ENCODE assay signal across 11 cellular contexts in genomic region chr1:219582310-219582709, GRCh38. TPM values are rescaled to one million over a fixed set of nuclear protein-coding genes. Genes with fewer than 3 reads are reported as not detected.
A peak's percentile ranks its signal among the peaks of the same experiment; 100 is the strongest.
DNase-seq lines count a peak whose midpoint lies in the region; ATAC-seq and TF ChIP-seq lines count a peak whose summit lies in the region.
"Had no signal": no experiment of that assay in that cellular context is flagged by ENCODE, and none has a peak within 500 bp of the region (broad histone marks: within the 10 kb centered on the region; RNA-seq: fewer than 3 reads in every experiment).

No MANE protein-coding gene starts in this region.

- in situ Hi-C loops in astrocyte of the cerebellum (cut with HindIII; ENCODE audit: low sequenced_read_pairs), result loop anchor here (10.0 kb wide), 1 partner anchor 58 kb away; no protein-coding TSS in a partner anchor

- no peaks in the 10 kb centered on the region for H3K9me3 Mint-ChIP-seq in activated CD8-positive, alpha-beta memory T cell treated with anti-CD3 and anti-CD28 coated beads, Interleukin-2, amount 10 ng/mL, durations not matched to agents 7 days and 5 days (ENCODE audit: low read depth)

- H3K4me3 ChIP-seq in BJ (ENCODE audit: low read depth, low read length) (no peak overlapping the region), astrocyte of the cerebellum (ENCODE audit: low read depth, low read length) (no peak overlapping the region)

- no peaks in the 10 kb centered on the region for H3K36me3 Mint-ChIP-seq in activated CD8-positive, alpha-beta memory T cell treated with anti-CD3 and anti-CD28 coated beads, Interleukin-2, amount 10 ng/mL, durations not matched to agents 7 days and 5 days

- H3K27me3 Mint-ChIP-seq in activated CD8-positive, alpha-beta memory T cell treated with anti-CD3 and anti-CD28 coated beads, Interleukin-2, amount 10 ng/mL, durations not matched to agents 7 days and 5 days, result no peaks in the 10 kb centered on the region

- H3K4me1 Mint-ChIP-seq in activated CD8-positive, alpha-beta memory T cell treated with anti-CD3 and anti-CD28 coated beads, Interleukin-2, amount 10 ng/mL, durations not matched to agents 7 days and 5 days, result no peaks in the 10 kb centered on the region

- no peak overlapping the region for H3K27ac Mint-ChIP-seq in activated CD8-positive, alpha-beta memory T cell treated with anti-CD3 and anti-CD28 coated beads, Interleukin-2, amount 10 ng/mL, durations not matched to agents 7 days and 5 days

- H3K36me3 ChIP-seq in BJ (ENCODE audit: control insufficient read depth, insufficient read depth, low read length), result no peaks in the 10 kb centered on the region

- POLR2A ChIA-PET in BJ (lab: Charles Lee), result interaction anchor here (0.7 kb wide), 1 partner anchor 1693 kb away, joined by 3 read pairs; no protein-coding TSS in a partner anchor

- no peak overlapping the region for H3K4me3 Mint-ChIP-seq in activated CD8-positive, alpha-beta memory T cell treated with anti-CD3 and anti-CD28 coated beads, Interleukin-2, amount 10 ng/mL, durations not matched to agents 7 days and 5 days

- peak; percentile 37 for DNase-seq in BJ (ENCODE audit: low read depth)
- DNase-seq in astrocyte of the cerebellum (ENCODE audit: low read depth), result peak; percentile 46
- no peak for DNase-seq in activated CD8-positive, alpha-beta memory T cell treated with anti-CD3 and anti-CD28 coated beads, Interleukin-2, amount 10 ng/mL, durations not matched to agents 7 days and 5 days
- DNase-seq in AG08396 (ENCODE audit: low spot score), result no peak
- DNase-seq in activated T-cell treated with anti-CD3 and anti-CD28 coated beads, Interleukin-2, amount 50 U/mL, for 48 hours, result no peak
- no peak for DNase-seq in COLO668 (lab: John Stamatoyannopoulos, UW; ENCODE audit: unreplicated experiment)
- DNase-seq: left colon, RPMI8226 had no signal

- H3K27me3 ChIP-seq in BJ (ENCODE audit: control insufficient read depth, insufficient read depth, low read length), result no peaks in the 10 kb centered on the region

- TF ChIP-seq CTCF in BJ (IDR thresholded peaks at IDR 0.05; ENCODE audit: insufficient read depth, low read depth, low read length) (no peak), astrocyte of the cerebellum (IDR thresholded peaks at IDR 0.05; ENCODE audit: low read depth, low read length, missing control alignments) (no peak)

- ATAC-seq in GM19463 (IDR thresholded peaks at IDR 0.05; ENCODE audit: unreplicated experiment), result peak; percentile 59
- ATAC-seq in HG03558 (IDR thresholded peaks at IDR 0.05; ENCODE audit: extremely low read depth, unreplicated experiment), result peak; percentile 49
- no peak for ATAC-seq in activated CD8-positive, alpha-beta memory T cell treated with anti-CD3 and anti-CD28 coated beads, Interleukin-2, amount 10 ng/mL, durations not matched to agents 7 days and 5 days
- ATAC-seq: left colon had no signal

- CTCF ChIA-PET in BJ (lab: Yijun Ruan, JAX), result interaction anchor here (0.9 kb wide), 1 partner anchor 79 kb away, joined by 3 read pairs; no protein-coding TSS in a partner anchor
- CTCF ChIA-PET in activated CD8-positive, alpha-beta memory T cell treated with anti-CD3 and anti-CD28 coated beads, Interleukin-2, amount 10 ng/mL, durations not matched to agents 7 days and 5 days (lab: Charles Lee), result interaction anchor here (1.0 kb wide), 1 partner anchor 14 kb away, joined by 3 read pairs; no protein-coding TSS in a partner anchor

RNA-seq across cellular contexts. Expression of gene ZC3H11B, which starts 30.6 kb away (rescaled TPM):
- 0.05 TPM in 1 of 2 replicates, not detected in the other for polyA plus RNA-seq in BJ (2011; rRNA removed)
- not detected in 2 replicates for polyA minus RNA-seq in BJ (2011; rRNA and poly(A)+ RNA removed)
- total RNA-seq in activated CD8-positive, alpha-beta memory T cell treated with anti-CD3 and anti-CD28 coated beads, Interleukin-2, amount 10 ng/mL, durations not matched to agents 7 days and 5 days, result not detected
- total RNA-seq: left colon, pulmonary artery endothelial cell had no signal

Comparison
In these comparisons a context has a peak if more than half of its experiments do, and no peak if none do; other contexts are left out.
1. DNase-seq: peak in BJ (single experiment) and astrocyte of the cerebellum (single experiment); none in activated CD8-positive, alpha-beta memory T cell treated with anti-CD3 and anti-CD28 coated beads, Interleukin-2, amount 10 ng/mL, durations not matched to agents 7 days and 5 days (single experiment), AG08396 (single experiment), activated T-cell treated with anti-CD3 and anti-CD28 coated beads, Interleukin-2, amount 50 U/mL, for 48 hours (0 of 2) and COLO668 (single experiment).